ENCODE assay signal across 22 cellular contexts in the genomic region with DNA sequence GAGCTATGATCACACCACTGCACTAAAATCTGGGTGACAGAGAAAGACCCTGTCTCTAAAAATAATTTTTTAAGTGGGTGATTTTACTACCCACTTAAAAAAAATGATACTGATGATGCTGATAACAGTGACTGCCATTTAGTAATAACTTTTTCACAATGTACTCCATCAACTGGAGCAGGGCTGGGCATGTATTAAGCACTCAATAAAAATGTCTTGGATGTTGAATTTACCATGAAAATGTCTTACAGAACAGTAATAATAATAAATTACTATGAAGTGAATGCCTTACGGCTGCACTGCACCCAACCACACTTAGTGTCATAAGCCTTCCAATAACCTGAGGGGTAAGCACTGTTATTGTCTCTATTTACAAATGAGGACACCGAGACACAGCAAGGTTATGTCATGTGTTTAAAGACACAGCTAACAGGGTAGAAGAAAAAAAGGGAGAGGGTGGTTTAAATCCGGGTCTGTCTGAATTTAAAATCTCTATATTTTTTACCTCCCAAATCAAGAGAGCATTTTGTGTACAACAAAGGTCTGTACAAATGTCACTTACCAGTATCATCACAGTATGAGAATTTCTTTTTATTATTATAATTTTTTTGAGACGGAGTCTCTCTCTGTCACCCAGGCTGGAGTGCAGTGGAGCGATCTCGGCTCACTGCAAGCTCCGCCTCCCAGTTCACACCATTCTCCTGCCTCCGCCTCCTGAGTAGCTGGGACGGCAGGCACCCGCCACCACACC. TPM values are rescaled to one million over a fixed set of nuclear protein-coding genes. Genes with fewer than 3 reads are reported as not detected.
DNase-seq lines count a peak whose midpoint lies in the region; ATAC-seq, FAIRE-seq and TF ChIP-seq lines count a peak whose summit lies in the region.
"Had no signal": no experiment of that assay in that cellular context is flagged by ENCODE, and none has a peak within 500 bp of the region (broad histone marks: within the 10 kb centered on the region; RNA-seq: fewer than 3 reads in every experiment).

No MANE protein-coding gene starts in this region.

- H3K27ac Mint-ChIP-seq in glutamatergic neuron (ENCODE audit: unreplicated experiment) = no peak overlapping the region
- H3K27ac Mint-ChIP-seq: B cell; CD4-positive, alpha-beta T cell; CD8-positive, alpha-beta T cell had no signal

- ATAC-seq in HG03439 (IDR thresholded peaks at IDR 0.05; ENCODE audit: unreplicated experiment) (no peak), GM19324 (IDR thresholded peaks at IDR 0.05; ENCODE audit: low FRiP score, unreplicated experiment) (no peak)
- ATAC-seq: A549; CD8-positive, alpha-beta T cell had no signal

- TF ChIP-seq CTCF in HEK293 (tag by site-specific recombination; IDR thresholded peaks at IDR 0.05) (no peak), glutamatergic neuron (IDR thresholded peaks at IDR 0.05; ENCODE audit: partially characterized antibody, unreplicated experiment) (no peak)

- no peak overlapping the region for H3K4me3 ChIP-seq in HEK293 (ENCODE audit: low read depth, low read length)
- H3K4me3 ChIP-seq: A549; BLaER1 treated with 17β-estradiol and CSF1 and Interleukin-3, amounts not matched to agents 10 nM and 100 nM had no signal

- DNase-seq in HTR-8/SVneo (ENCODE audit: insufficient read length, low spot score) (no peak), glutamatergic neuron (no peak)
- DNase-seq: AML-193; Caco-2; Calu3; CD4-positive, alpha-beta T cell; CD8-positive, alpha-beta T cell; DMS79 treated with DMSO at 0.1 percent for 48 hours; GF-D8 had no signal

- no peaks in the 10 kb centered on the region for H3K4me1 ChIP-seq in HEK293 (ENCODE audit: control insufficient read depth, insufficient read depth, low read length)
- H3K4me1 ChIP-seq: A549, Caco-2 had no signal

- H3K27ac ChIP-seq in HEK293 (ENCODE audit: extremely low read depth, low read depth, low read length) = no peak overlapping the region
- H3K27ac ChIP-seq: 22Rv1; A549; BLaER1 treated with 17β-estradiol and CSF1 and Interleukin-3, amounts not matched to agents 10 nM and 100 nM; C4-2B had no signal

- no peaks in the 10 kb centered on the region for H3K36me3 ChIP-seq in HEK293 (ENCODE audit: control insufficient read depth in 2 of 2, insufficient read depth in 1 of 2, low read length in 2 of 2)
- H3K36me3 ChIP-seq: BLaER1 treated with 17β-estradiol and CSF1 and Interleukin-3, amounts not matched to agents 10 nM and 100 nM had no signal

- H3K9me3 Mint-ChIP-seq in glutamatergic neuron (ENCODE audit: unreplicated experiment) = no peaks in the 10 kb centered on the region
- H3K9me3 Mint-ChIP-seq: CD4-positive, alpha-beta T cell; CD8-positive, alpha-beta T cell had no signal

- H3K4me1 Mint-ChIP-seq in glutamatergic neuron (ENCODE audit: low read depth, unreplicated experiment) = peaks cover 44% of the 10 kb centered on the region
- H3K4me1 Mint-ChIP-seq: B cell had no signal

- peaks cover 1% of the 10 kb centered on the region for H3K27me3 Mint-ChIP-seq in glutamatergic neuron (ENCODE audit: unreplicated experiment)

- H3K4me3 Mint-ChIP-seq in glutamatergic neuron (ENCODE audit: unreplicated experiment) = peak overlapping the region; percentile 7
- H3K4me3 Mint-ChIP-seq: B cell; CD4-positive, alpha-beta T cell; CD8-positive, alpha-beta T cell had no signal

- FAIRE-seq in HTR-8/SVneo (lab: Jason Lieb, UNC) = peak; percentile 64
- FAIRE-seq: A549, D721Med, G401.6, GM12891, GM19239 had no signal

- CTCF ChIA-PET in HEK293 (lab: Yijun Ruan, JAX) = interaction anchor here (0.6 to 1.1 kb wide), 3 partner anchors 11 to 73 kb away, joined by 3 read pairs; no protein-coding TSS in a partner anchor

- peaks cover 5% of the 10 kb centered on the region for H3K36me3 Mint-ChIP-seq in glutamatergic neuron (ENCODE audit: unreplicated experiment)
- H3K36me3 Mint-ChIP-seq: CD8-positive, alpha-beta T cell had no signal

- POLR2A ChIA-PET in HEK293 (lab: Yijun Ruan, JAX) = no interaction called here

- H3K9me3 ChIP-seq in HEK293 (ENCODE audit: control insufficient read depth, insufficient read depth, low read depth, low read length) = no peaks in the 10 kb centered on the region
- H3K9me3 ChIP-seq: A549; BLaER1 treated with 17β-estradiol and CSF1 and Interleukin-3, amounts not matched to agents 10 nM and 100 nM; Caco-2 had no signal

TF ChIP-seq in HEK293, 187 proteins besides CTCF, POLR2A, EP300 and RAD21:
- peak; percentile 89 for TF ChIP-seq PRDM10 (tag by site-specific recombination; IDR thresholded peaks at IDR 0.05)
- TF ChIP-seq ZNF449 (tag by site-specific recombination; IDR thresholded peaks at IDR 0.05) = no peak
- TF ChIP-seq, protein P1, sequence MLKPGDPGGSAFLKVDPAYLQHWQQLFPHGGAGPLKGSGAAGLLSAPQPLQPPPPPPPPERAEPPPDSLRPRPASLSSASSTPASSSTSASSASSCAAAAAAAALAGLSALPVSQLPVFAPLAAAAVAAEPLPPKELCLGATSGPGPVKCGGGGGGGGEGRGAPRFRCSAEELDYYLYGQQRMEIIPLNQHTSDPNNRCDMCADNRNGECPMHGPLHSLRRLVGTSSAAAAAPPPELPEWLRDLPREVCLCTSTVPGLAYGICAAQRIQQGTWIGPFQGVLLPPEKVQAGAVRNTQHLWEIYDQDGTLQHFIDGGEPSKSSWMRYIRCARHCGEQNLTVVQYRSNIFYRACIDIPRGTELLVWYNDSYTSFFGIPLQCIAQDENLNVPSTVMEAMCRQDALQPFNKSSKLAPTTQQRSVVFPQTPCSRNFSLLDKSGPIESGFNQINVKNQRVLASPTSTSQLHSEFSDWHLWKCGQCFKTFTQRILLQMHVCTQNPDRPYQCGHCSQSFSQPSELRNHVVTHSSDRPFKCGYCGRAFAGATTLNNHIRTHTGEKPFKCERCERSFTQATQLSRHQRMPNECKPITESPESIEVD (tag by site-specific recombination; IDR thresholded peaks at IDR 0.05) = peak; percentile 71
- TF ChIP-seq FEZF1 (tag by site-specific recombination; IDR thresholded peaks at IDR 0.05) = peak; percentile 42
- TF ChIP-seq ZNF18 (tag by site-specific recombination; IDR thresholded peaks at IDR 0.05) = peak; percentile 88
- TF ChIP-seq, protein P2, sequence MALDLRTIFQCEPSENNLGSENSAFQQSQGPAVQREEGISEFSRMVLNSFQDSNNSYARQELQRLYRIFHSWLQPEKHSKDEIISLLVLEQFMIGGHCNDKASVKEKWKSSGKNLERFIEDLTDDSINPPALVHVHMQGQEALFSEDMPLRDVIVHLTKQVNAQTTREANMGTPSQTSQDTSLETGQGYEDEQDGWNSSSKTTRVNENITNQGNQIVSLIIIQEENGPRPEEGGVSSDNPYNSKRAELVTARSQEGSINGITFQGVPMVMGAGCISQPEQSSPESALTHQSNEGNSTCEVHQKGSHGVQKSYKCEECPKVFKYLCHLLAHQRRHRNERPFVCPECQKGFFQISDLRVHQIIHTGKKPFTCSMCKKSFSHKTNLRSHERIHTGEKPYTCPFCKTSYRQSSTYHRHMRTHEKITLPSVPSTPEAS (tag by site-specific recombination; IDR thresholded peaks at IDR 0.05) = no peak
- peak; percentile 63 for TF ChIP-seq ZNF664 (tag by site-specific recombination; IDR thresholded peaks at IDR 0.05)

RNA-seq across cellular contexts. Expression of gene RIMS4, which starts 21.5 kb away (rescaled TPM):
- 96.1 TPM for total RNA-seq in glutamatergic neuron (ENCODE audit: unreplicated experiment)
- total RNA-seq: B cell; CD4-positive, alpha-beta T cell; CD8-positive, alpha-beta T cell had no signal

RNA-seq across cellular contexts. Expression of gene KCNK15, which starts 43.2 kb away (rescaled TPM):
- total RNA-seq in glutamatergic neuron (ENCODE audit: unreplicated experiment) = 0.22 TPM
- total RNA-seq: A172; CD4-positive, alpha-beta T cell; CD8-positive, alpha-beta T cell had no signal
